ENCODE assay signal across 22 cellular contexts in the genomic region with DNA sequence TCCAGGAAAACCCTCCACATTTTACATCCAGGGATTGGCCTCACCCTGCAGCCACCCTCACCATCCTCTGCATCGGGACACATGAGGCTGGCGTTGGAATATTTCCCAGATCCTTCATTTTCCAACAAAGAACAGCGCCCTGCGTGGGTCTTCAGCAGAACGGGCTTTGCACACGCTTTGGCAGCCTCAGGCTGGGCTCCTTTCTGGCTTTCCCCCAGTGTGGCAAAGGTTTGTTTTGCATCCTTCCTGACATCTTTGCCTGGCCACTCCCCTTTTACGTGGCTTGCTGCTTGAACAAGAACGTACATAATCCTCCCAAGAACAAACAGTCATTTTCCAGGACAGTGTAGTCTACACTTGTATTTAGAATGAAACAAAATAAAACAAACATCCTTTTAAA. TPM values are rescaled to one million over a fixed set of nuclear protein-coding genes. Genes with fewer than 3 reads are reported as not detected.
A peak's percentile ranks its signal among the peaks of the same experiment; 100 is the strongest.
DNase-seq lines count a peak whose midpoint lies in the region; ATAC-seq and TF ChIP-seq lines count a peak whose summit lies in the region.
"Had no signal": no experiment of that assay in that cellular context is flagged by ENCODE, and none has a peak within 500 bp of the region (broad histone marks: within the 10 kb centered on the region; RNA-seq: fewer than 3 reads in every experiment).

No MANE protein-coding gene starts in this region.

- no peak for TF ChIP-seq CTCF in transverse colon (IDR thresholded peaks at IDR 0.05)

- H3K27me3 Mint-ChIP-seq in activated naive CD8-positive, alpha-beta T cell treated with anti-CD3 and anti-CD28 coated beads for 36 hours: peaks cover 21% of the 10 kb centered on the region

- H3K4me1 Mint-ChIP-seq in activated naive CD8-positive, alpha-beta T cell treated with anti-CD3 and anti-CD28 coated beads for 36 hours: peaks cover 3% of the 10 kb centered on the region
- H3K4me1 Mint-ChIP-seq: activated naive CD4-positive, alpha-beta T cell treated with anti-CD3 and anti-CD28 coated beads, Interleukin-2, amount 10 ng/mL, durations not matched to agents 7 days and 5 days; stimulated activated naive CD8-positive, alpha-beta T cell treated with anti-CD3 and anti-CD28 coated beads, Interleukin-15, amount 100 ng/mL, for 72 hours had no signal

- no peak for ATAC-seq in stimulated activated naive CD8-positive, alpha-beta T cell treated with anti-CD3 and anti-CD28 coated beads, Interleukin-15, Interleukin-2, amounts not matched to agents 100 U/mL and 50 U/mL, for 24 hours
- ATAC-seq: GM23338; left cardiac atrium; mucosa of descending colon; stimulated activated naive CD8-positive, alpha-beta T cell treated with anti-CD3 and anti-CD28 coated beads, Interleukin-15, amount 100 ng/mL, for 72 hours had no signal

- H3K36me3 ChIP-seq in transverse colon: no peaks in the 10 kb centered on the region
- H3K36me3 ChIP-seq: BLaER1, neutrophil, sigmoid colon had no signal

- no peak overlapping the region for H3K4me3 Mint-ChIP-seq in activated naive CD8-positive, alpha-beta T cell treated with anti-CD3 and anti-CD28 coated beads for 36 hours
- H3K4me3 Mint-ChIP-seq: activated CD4-positive, alpha-beta memory T cell treated with anti-CD3 and anti-CD28 coated beads for 36 hours; activated naive CD4-positive, alpha-beta T cell treated with anti-CD3 and anti-CD28 coated beads, Interleukin-2, amount 10 ng/mL, durations not matched to agents 7 days and 5 days; dendritic cell treated with granulocyte-macrophage colony-stimulating factor and Interleukin-4, amounts not matched to agents 40 ng/mL and 50 ng/mL, for 4 days; GM23338; stimulated activated naive CD8-positive, alpha-beta T cell treated with anti-CD3 and anti-CD28 coated beads, Interleukin-15, amount 100 ng/mL, for 72 hours had no signal

- peak; percentile 6 for DNase-seq in DMS153 (lab: John Stamatoyannopoulos, UW)
- DNase-seq in DMS153 treated with DMSO at 0.1 percent for 48 hours (lab: John Stamatoyannopoulos, UW; ENCODE audit: unreplicated experiment): no peak
- peak; percentile 27 for DNase-seq in cerebellum (ENCODE audit: low spot score)
- peak; percentile 62 for DNase-seq in mucosa of gallbladder (ENCODE audit: low spot score)
- DNase-seq in transverse colon: no peak
- no peak for DNase-seq in stimulated activated naive CD8-positive, alpha-beta T cell treated with anti-CD3 and anti-CD28 coated beads, Interleukin-15, Interleukin-2, amounts not matched to agents 100 U/mL and 50 U/mL, for 24 hours
- no peak for DNase-seq in activated naive CD8-positive, alpha-beta T cell treated with anti-CD3 and anti-CD28 coated beads for 36 hours
- DNase-seq in stimulated activated CD4-positive, alpha-beta T cell treated with anti-CD3 and anti-CD28 coated beads, Interleukin-1b, Interleukin-23, amount 100 ng/mL, for 48 hours: no peak
- DNase-seq: 8988T; activated CD4-positive, alpha-beta memory T cell treated with anti-CD3 and anti-CD28 coated beads for 36 hours; activated naive CD4-positive, alpha-beta T cell treated with anti-CD3 and anti-CD28 coated beads, Interleukin-2, amount 10 ng/mL, durations not matched to agents 7 days and 5 days; left cardiac atrium; NCI-H187 treated with DMSO at 0.1 percent for 48 hours; SHP77; sigmoid colon; stimulated activated naive CD8-positive, alpha-beta T cell treated with anti-CD3 and anti-CD28 coated beads, Interleukin-15, amount 100 ng/mL, for 72 hours; T-helper 1 cell had no signal

- TF ChIP-seq POLR2A in transverse colon (IDR thresholded peaks at IDR 0.05): no peak

- 49 to 59% methylated on average over 6 to 8 of the region's 8 CpGs for WGBS in transverse colon (ENCODE audit: low coverage in 1 of 2), 2 donors

- H3K9me3 Mint-ChIP-seq in activated naive CD8-positive, alpha-beta T cell treated with anti-CD3 and anti-CD28 coated beads for 36 hours: peaks cover 4% of the 10 kb centered on the region
- H3K9me3 Mint-ChIP-seq: activated CD4-positive, alpha-beta memory T cell treated with anti-CD3 and anti-CD28 coated beads for 36 hours; dendritic cell treated with granulocyte-macrophage colony-stimulating factor and Interleukin-4, amounts not matched to agents 40 ng/mL and 50 ng/mL, for 4 days; stimulated activated naive CD8-positive, alpha-beta T cell treated with anti-CD3 and anti-CD28 coated beads, Interleukin-15, amount 100 ng/mL, for 72 hours had no signal

- no peak overlapping the region for H3K27ac Mint-ChIP-seq in activated naive CD8-positive, alpha-beta T cell treated with anti-CD3 and anti-CD28 coated beads for 36 hours
- H3K27ac Mint-ChIP-seq: activated CD4-positive, alpha-beta memory T cell treated with anti-CD3 and anti-CD28 coated beads for 36 hours; activated naive CD4-positive, alpha-beta T cell treated with anti-CD3 and anti-CD28 coated beads, Interleukin-2, amount 10 ng/mL, durations not matched to agents 7 days and 5 days; dendritic cell treated with granulocyte-macrophage colony-stimulating factor and Interleukin-4, amounts not matched to agents 40 ng/mL and 50 ng/mL, for 4 days; GM23338 had no signal

- no peaks in the 10 kb centered on the region for H3K36me3 Mint-ChIP-seq in activated naive CD8-positive, alpha-beta T cell treated with anti-CD3 and anti-CD28 coated beads for 36 hours
- H3K36me3 Mint-ChIP-seq: activated CD4-positive, alpha-beta memory T cell treated with anti-CD3 and anti-CD28 coated beads for 36 hours; activated naive CD4-positive, alpha-beta T cell treated with anti-CD3 and anti-CD28 coated beads, Interleukin-2, amount 10 ng/mL, durations not matched to agents 7 days and 5 days had no signal

- no peaks in the 10 kb centered on the region for H3K27me3 ChIP-seq in transverse colon
- H3K27me3 ChIP-seq: BLaER1, sigmoid colon had no signal

- intact Hi-C loops in transverse colon (cut with DNase I; ENCODE audit: low total_unique reads): no loop called here

- in situ Hi-C loops in transverse colon (cut with MboI; ENCODE audit: low pct_ligation_motif_present in 1 of 4, low pct_unique_long_range_greater_than_20kb in 1 of 4, low sequenced_read_pairs in 3 of 4): no loop called here

- no peak for TF ChIP-seq EP300 in transverse colon (IDR thresholded peaks at IDR 0.05; ENCODE audit: low read depth)

- peaks cover 0 to 8% (median 0%) of the 10 kb centered on the region in 4 donors for H3K4me1 ChIP-seq in transverse colon
- H3K4me1 ChIP-seq: BLaER1 had no signal

- H3K27ac ChIP-seq in transverse colon: peak overlapping the region; percentile 15 to 33 (median 26)
- H3K27ac ChIP-seq: BLaER1, neutrophil had no signal

- H3K4me3 ChIP-seq in transverse colon: no peak overlapping the region
- H3K4me3 ChIP-seq: BLaER1, GM23338, mucosa of descending colon, sigmoid colon had no signal

- H3K9me3 ChIP-seq in transverse colon: no peaks in the 10 kb centered on the region
- H3K9me3 ChIP-seq: mucosa of descending colon, neutrophil, sigmoid colon had no signal

RNA-seq across cellular contexts. Expression of gene GREB1, which starts 25.6 kb away (rescaled TPM):
- 34.0 TPM for total RNA-seq in cerebellum
- total RNA-seq in mucosa of gallbladder: 12.5 TPM
- 1 to 10 TPM in 2 of 4 donors, under 1 TPM in 2; 0.20 to 2.6 (median 1.5) TPM for total RNA-seq in transverse colon
- 1 to 10 TPM in 1 of 2 experiments, under 1 TPM in 1; 0.52 to 1.0 TPM for total RNA-seq in activated naive CD8-positive, alpha-beta T cell treated with anti-CD3 and anti-CD28 coated beads for 36 hours

RNA-seq across cellular contexts. Expression of gene E2F6, which starts 42.3 kb away (rescaled TPM):
- total RNA-seq in cerebellum (11.2 TPM), mucosa of gallbladder (9.0 TPM), transverse colon (10 to 100 TPM in 1 of 4 donors, 1 to 10 TPM in 3; 6.0 to 19.8 (median 6.9) TPM)
- total RNA-seq in activated naive CD8-positive, alpha-beta T cell treated with anti-CD3 and anti-CD28 coated beads for 36 hours: 10 to 100 TPM; 14.1 to 14.4 TPM

Comparison
In these comparisons a context has a peak if more than half of its experiments do, and no peak if none do; other contexts are left out.
1. DNase-seq: peak in DMS153 (single experiment), cerebellum (single experiment) and mucosa of gallbladder (single experiment); none in DMS153 treated with DMSO at 0.1 percent for 48 hours (single experiment), transverse colon (single experiment), stimulated activated naive CD8-positive, alpha-beta T cell treated with anti-CD3 and anti-CD28 coated beads, Interleukin-15, Interleukin-2, amounts not matched to agents 100 U/mL and 50 U/mL, for 24 hours (single experiment), activated naive CD8-positive, alpha-beta T cell treated with anti-CD3 and anti-CD28 coated beads for 36 hours (single experiment) and stimulated activated CD4-positive, alpha-beta T cell treated with anti-CD3 and anti-CD28 coated beads, Interleukin-1b, Interleukin-23, amount 100 ng/mL, for 48 hours (single experiment).